34 cellular contexts compared by ENCODE assay signal in the genomic region with DNA sequence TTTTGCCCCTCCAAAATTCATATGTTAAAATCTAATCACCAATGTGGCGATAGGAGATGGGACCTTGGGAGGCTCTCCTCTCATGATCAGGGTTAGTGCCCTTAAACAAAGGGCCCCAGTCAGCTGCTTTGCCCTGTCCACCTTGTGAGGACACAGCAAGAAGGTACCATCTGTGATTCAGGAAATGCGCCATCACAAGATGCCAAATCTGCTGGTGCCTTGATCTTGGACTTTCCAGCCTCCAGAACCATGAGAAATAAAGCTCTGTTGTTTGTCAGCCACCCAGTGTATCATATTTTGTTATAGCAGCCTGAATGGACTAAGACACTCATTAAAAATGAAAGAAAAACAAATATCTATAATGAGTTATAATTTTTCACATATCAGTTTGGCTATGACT.
"Had no signal": no experiment of that assay in that cellular context is flagged by ENCODE, and none has a peak within 500 bp of the region (broad histone marks: within the 10 kb centered on the region; RNA-seq: fewer than 3 reads in every experiment).

No MANE protein-coding gene starts in this region.

- DNase-seq: Karpas-422, Kasumi-1, MG63, MM.1S, MV-4-11, NCI-H1048, NCI-H1092, NCI-H1092 treated with DMSO at 0.1 percent for 48 hours, NCI-H1105, NCI-H1105 treated with DMSO at 0.1 percent for 48 hours, NCI-H1417, NCI-H1417 treated with DMSO at 0.1 percent for 48 hours, NCI-H1436, NCI-H1436 treated with DMSO at 0.1 percent for 48 hours, NCI-H146, NCI-H1694, NCI-H1694 treated with DMSO at 0.1 percent for 48 hours, NCI-H187, NCI-H187 treated with DMSO at 0.1 percent for 48 hours, NCI-H1930, NCI-H2029, NCI-H2029 treated with DMSO at 0.1 percent for 48 hours, NCI-H2081, NCI-H2081 treated with DMSO at 0.1 percent for 48 hours, NCI-H2107, NCI-H2171, NCI-H2171 treated with DMSO at 0.1 percent for 48 hours, NCI-H2227 treated with DMSO at 0.1 percent for 48 hours, NCI-H226, NCI-H345, NCI-H446, NCI-H446 treated with DMSO at 0.1 percent for 48 hours, NCI-H510A had no signal

- H3K27me3 ChIP-seq: MG63 had no signal

- H3K27ac ChIP-seq: KMS-11 had no signal

- H3K4me3 ChIP-seq: MG63 had no signal

- H3K4me2 ChIP-seq: KMS-11 had no signal

- H3K9me3 ChIP-seq: MG63 had no signal

- H3K36me3 ChIP-seq: MG63 had no signal

- H3K9ac ChIP-seq: KMS-11 had no signal
